In the genomic region with DNA sequence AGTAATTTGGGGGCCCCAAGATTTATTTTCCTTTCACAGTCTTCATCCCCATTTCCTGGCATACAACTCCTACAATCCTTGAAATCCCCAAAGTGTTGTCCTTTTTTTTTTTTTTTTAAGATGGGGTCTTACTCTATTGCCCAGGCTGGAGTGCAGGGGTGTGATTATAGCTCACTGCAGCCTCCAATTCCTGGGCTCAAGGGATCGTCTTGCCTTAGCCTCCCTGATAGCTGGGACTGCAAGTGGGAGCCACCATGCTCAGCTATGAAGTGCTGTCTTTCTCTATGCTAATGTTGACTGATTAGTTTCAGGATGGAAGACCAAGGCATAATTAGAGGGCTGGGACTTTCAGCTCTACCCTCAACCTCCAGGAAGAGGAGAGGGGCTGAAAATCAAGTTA, we compare ENCODE assay signal across 1 cellular context.
A peak's percentile ranks its signal among the peaks of the same experiment; 100 is the strongest.
TF ChIP-seq lines count a peak whose summit lies in the region.

No MANE protein-coding gene starts in this region.

TF ChIP-seq in K562, 482 proteins besides CTCF, POLR2A, EP300 and RAD21 (continued from another document):
- TF ChIP-seq ZNF121 (CRISPR knock-in tag; conservative IDR thresholded peaks at IDR 0.05): peak; percentile 50
